2 cellular contexts compared by ENCODE assay signal in the genomic region with DNA sequence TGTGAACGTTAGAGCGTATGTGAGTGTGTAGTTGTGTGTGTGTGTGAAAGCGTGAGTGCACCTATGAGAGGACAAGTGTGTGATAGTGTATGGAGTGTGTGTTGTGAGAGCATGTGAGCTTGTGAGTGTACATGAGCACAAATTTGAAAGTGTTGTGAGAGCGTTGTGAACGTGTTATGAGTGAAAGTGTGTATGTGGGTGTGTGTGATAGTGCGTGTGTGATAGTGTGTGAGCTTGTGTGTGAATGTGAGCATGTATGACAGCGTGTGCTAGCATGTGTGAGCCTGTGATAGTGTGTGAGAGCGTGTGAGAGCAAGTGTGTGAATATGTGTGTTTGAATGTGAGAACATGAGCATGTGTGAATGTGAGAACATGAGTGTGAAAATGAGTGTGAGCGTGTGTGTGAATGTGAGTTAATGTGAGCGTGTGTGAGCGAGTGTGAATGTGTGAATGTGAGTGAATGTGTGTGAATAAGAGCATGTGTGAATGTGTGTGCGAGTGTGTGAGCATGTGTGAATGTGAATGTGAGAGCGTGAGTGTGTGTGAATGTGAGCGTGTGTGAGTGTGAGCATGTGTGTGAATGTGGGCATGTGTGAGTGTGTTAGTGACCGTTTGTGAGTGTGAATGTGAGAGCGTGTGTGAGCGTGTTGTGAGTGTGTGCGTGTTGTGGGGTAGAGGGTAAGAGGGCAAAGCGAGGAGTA.
A peak's percentile ranks its signal among the peaks of the same experiment; 100 is the strongest.
TF ChIP-seq lines count a peak whose summit lies in the region.

No MANE protein-coding gene starts in this region.

TF ChIP-seq in HEK293T, 16 proteins besides CTCF, POLR2A, EP300 and RAD21:
- TF ChIP-seq TARDBP (IDR thresholded peaks at IDR 0.05): peak; percentile 42; the same call in 1 of the 2 replicates
- TF ChIP-seq FOXM1 (IDR thresholded peaks at IDR 0.05; ENCODE audit: borderline replicate concordance): no peak

TF ChIP-seq in GM12878, 131 proteins besides CTCF, POLR2A, EP300 and RAD21:
- TF ChIP-seq NFIC (IDR thresholded peaks at IDR 0.05; ENCODE audit: low read depth, low read length) (peak; percentile 50; the same call in 1 of the 2 replicates), ZNF24 (IDR thresholded peaks at IDR 0.05) (no peak)
- TF ChIP-seq, protein P1, sequence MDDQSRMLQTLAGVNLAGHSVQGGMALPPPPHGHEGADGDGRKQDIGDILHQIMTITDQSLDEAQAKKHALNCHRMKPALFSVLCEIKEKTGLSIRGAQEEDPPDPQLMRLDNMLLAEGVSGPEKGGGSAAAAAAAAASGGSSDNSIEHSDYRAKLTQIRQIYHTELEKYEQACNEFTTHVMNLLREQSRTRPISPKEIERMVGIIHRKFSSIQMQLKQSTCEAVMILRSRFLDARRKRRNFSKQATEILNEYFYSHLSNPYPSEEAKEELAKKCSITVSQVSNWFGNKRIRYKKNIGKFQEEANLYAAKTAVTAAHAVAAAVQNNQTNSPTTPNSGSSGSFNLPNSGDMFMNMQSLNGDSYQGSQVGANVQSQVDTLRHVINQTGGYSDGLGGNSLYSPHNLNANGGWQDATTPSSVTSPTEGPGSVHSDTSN (IDR thresholded peaks at IDR 0.05; ENCODE audit: insufficient replicate concordance, low read depth, low read length): peak; percentile 20
- TF ChIP-seq, protein P2, sequence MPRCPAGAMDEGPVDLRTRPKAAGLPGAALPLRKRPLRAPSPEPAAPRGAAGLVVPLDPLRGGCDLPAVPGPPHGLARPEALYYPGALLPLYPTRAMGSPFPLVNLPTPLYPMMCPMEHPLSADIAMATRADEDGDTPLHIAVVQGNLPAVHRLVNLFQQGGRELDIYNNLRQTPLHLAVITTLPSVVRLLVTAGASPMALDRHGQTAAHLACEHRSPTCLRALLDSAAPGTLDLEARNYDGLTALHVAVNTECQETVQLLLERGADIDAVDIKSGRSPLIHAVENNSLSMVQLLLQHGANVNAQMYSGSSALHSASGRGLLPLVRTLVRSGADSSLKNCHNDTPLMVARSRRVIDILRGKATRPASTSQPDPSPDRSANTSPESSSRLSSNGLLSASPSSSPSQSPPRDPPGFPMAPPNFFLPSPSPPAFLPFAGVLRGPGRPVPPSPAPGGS (IDR thresholded peaks at IDR 0.05; ENCODE audit: borderline replicate concordance, insufficient read depth, low read depth, low read length, poor library complexity, severe bottlenecking): peak; percentile 98
